In the genomic region with DNA sequence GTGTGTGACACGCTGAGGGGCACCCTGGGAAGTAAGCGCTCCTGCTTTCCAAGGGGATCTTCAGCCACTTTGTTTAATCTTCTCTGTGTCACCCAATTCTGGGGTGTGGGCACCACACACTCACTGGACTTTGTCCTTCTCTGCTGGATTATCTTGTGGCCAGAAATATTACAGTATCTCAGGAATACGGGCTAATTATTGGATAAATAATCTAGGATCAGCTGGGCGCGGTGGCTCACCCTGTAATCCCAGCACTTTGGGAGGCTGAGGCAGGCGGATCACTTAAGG, we compare ENCODE assay signal across 28 cellular contexts. TPM values are rescaled to one million over a fixed set of nuclear protein-coding genes. Genes with fewer than 3 reads are reported as not detected.
"Had no signal": no experiment of that assay in that cellular context is flagged by ENCODE, and none has a peak within 500 bp of the region (broad histone marks: within the 10 kb centered on the region; RNA-seq: fewer than 3 reads in every experiment).

No MANE protein-coding gene starts in this region.

- H3K27ac Mint-ChIP-seq: activated T-helper 1 cell treated with anti-CD3 and anti-CD28 coated beads, Interleukin-12 subunit alpha, Interleukin-12 subunit beta, Interleukin-2, Interleukin-4 antibody, amounts not matched to agents 30 ng/mL and 10 ng/mL and 1 ng/mL, durations not matched to agents 14 hours and 24 hours and 36 hours; natural killer cell; T-helper 1 cell treated with Interleukin-12 subunit alpha and Interleukin-12 subunit beta and Interleukin-4 antibody, amounts not matched to agents 30 μg/mL and 1 μg/mL, for 36 hours had no signal

- H3K9me3 Mint-ChIP-seq: activated T-helper 1 cell treated with anti-CD3 and anti-CD28 coated beads, Interleukin-12 subunit alpha, Interleukin-12 subunit beta, Interleukin-2, Interleukin-4 antibody, amounts not matched to agents 30 ng/mL and 10 ng/mL and 1 ng/mL, durations not matched to agents 14 hours and 24 hours and 36 hours; central memory CD8-positive, alpha-beta T cell; immature natural killer cell; natural killer cell; T-helper 1 cell treated with Interleukin-12 subunit alpha and Interleukin-12 subunit beta and Interleukin-4 antibody, amounts not matched to agents 30 μg/mL and 1 μg/mL, for 36 hours had no signal

- H3K9me3 ChIP-seq: breast epithelium, colonic mucosa, lower lobe of right lung, transverse colon had no signal

- H3K4me3 ChIP-seq: breast epithelium, colonic mucosa, dorsolateral prefrontal cortex, lower lobe of right lung, skin epidermis, transverse colon had no signal

- H3K4me1 Mint-ChIP-seq: central memory CD8-positive, alpha-beta T cell; natural killer cell had no signal

- H3K4me3 Mint-ChIP-seq: activated T-helper 1 cell treated with anti-CD3 and anti-CD28 coated beads, Interleukin-12 subunit alpha, Interleukin-12 subunit beta, Interleukin-2, Interleukin-4 antibody, amounts not matched to agents 30 ng/mL and 10 ng/mL and 1 ng/mL, durations not matched to agents 14 hours and 24 hours and 36 hours; central memory CD8-positive, alpha-beta T cell; immature natural killer cell; natural killer cell; T-helper 1 cell treated with Interleukin-12 subunit alpha and Interleukin-12 subunit beta and Interleukin-4 antibody, amounts not matched to agents 30 μg/mL and 1 μg/mL, for 36 hours had no signal

- H3K36me3 Mint-ChIP-seq: immature natural killer cell, natural killer cell had no signal

- H3K27ac ChIP-seq: breast epithelium, colonic mucosa, dorsolateral prefrontal cortex, lower lobe of right lung, skin epidermis, VCaP had no signal

- H3K27me3 ChIP-seq: breast epithelium, colonic mucosa, dorsolateral prefrontal cortex, transverse colon had no signal

- H3K27me3 Mint-ChIP-seq: central memory CD8-positive, alpha-beta T cell had no signal

- H3K36me3 ChIP-seq: breast epithelium, colonic mucosa, lower lobe of right lung, transverse colon had no signal

- H3K4me1 ChIP-seq: breast epithelium, colonic mucosa, lower lobe of right lung had no signal

- DNase-seq: activated CD4-positive, alpha-beta T cell treated with anti-CD3 and anti-CD28 coated beads for 4 hours; activated CD4-positive, alpha-beta T cell treated with anti-CD3 and anti-CD28 coated beads, Interleukin-2, amount 50 U/mL, for 4 hours; activated CD8-positive, alpha-beta memory T cell treated with anti-CD3 and anti-CD28 coated beads, Interleukin-2, amount 50 U/mL, for 4 hours; activated effector memory CD4-positive, alpha-beta T cell treated with anti-CD3 and anti-CD28 coated beads, Interleukin-2, amount 50 U/mL, for 16 hours; activated naive CD4-positive, alpha-beta T cell treated with anti-CD3 and anti-CD28 coated beads, Interleukin-2, amount 50 U/mL, for 16 hours; activated T-cell treated with anti-CD3 and anti-CD28 coated beads, Interleukin-2, amount 50 U/mL, for 1 hour; amniotic stem cell; colonic mucosa; effector memory CD4-positive, alpha-beta T cell; foreskin fibroblast; hippocampal formation; immature natural killer cell; mesenchymal stem cell; natural killer cell; stimulated activated CD4-positive, alpha-beta T cell treated with anti-CD3 and anti-CD28 coated beads, Interleukin-1b, Interleukin-23, amount 100 ng/mL, for 48 hours; stimulated activated naive CD4-positive, alpha-beta T cell; SW 1271; T-helper 9 cell; transverse colon had no signal

RNA-seq across cellular contexts. Expression of a gene that starts 50.9 kb away (rescaled TPM):
- total RNA-seq: activated CD8-positive, alpha-beta memory T cell treated with anti-CD3 and anti-CD28 coated beads for 36 hours; activated T-helper 1 cell treated with anti-CD3 and anti-CD28 coated beads, Interleukin-12 subunit alpha, Interleukin-12 subunit beta, Interleukin-2, Interleukin-4 antibody, amounts not matched to agents 30 ng/mL and 10 ng/mL and 1 ng/mL, durations not matched to agents 14 hours and 24 hours and 36 hours had no signal
- polyA plus RNA-seq: immature natural killer cell had no signal
